ENCODE assay signal across 19 cellular contexts in genomic region chr10:48490576-48491345, GRCh38.
DNase-seq lines count a peak whose midpoint lies in the region; ATAC-seq and TF ChIP-seq lines count a peak whose summit lies in the region.
"Had no signal": no experiment of that assay in that cellular context is flagged by ENCODE, and none has a peak within 500 bp of the region (broad histone marks: within the 10 kb centered on the region; RNA-seq: fewer than 3 reads in every experiment).

No MANE protein-coding gene starts in this region.

- no peaks in the 10 kb centered on the region for H3K36me3 Mint-ChIP-seq in activated T-helper 2 cell treated with anti-CD3 and anti-CD28 coated beads, Interferon-gamma antibody, Interleukin-2, Interleukin-4, amounts not matched to agents 10 μg/mL and 5 μg/mL and 100 μg/mL, durations not matched to agents 14 hours and 24 hours and 36 hours (ENCODE audit: low read depth)
- no peaks in the 10 kb centered on the region for H3K36me3 Mint-ChIP-seq in type B pancreatic cell
- no peaks in the 10 kb centered on the region for H3K36me3 Mint-ChIP-seq in T-cell
- H3K36me3 Mint-ChIP-seq: CD4-positive, CD25-positive, alpha-beta regulatory T cell had no signal

- no peak for TF ChIP-seq CTCF in RWPE2 (IDR thresholded peaks at IDR 0.05; ENCODE audit: poor library complexity, severe bottlenecking)
- no peak for TF ChIP-seq CTCF in type B pancreatic cell (conservative IDR thresholded peaks at IDR 0.05)

- H3K4me3 ChIP-seq in RWPE2 (ENCODE audit: severe bottlenecking), result no peak overlapping the region
- H3K4me3 ChIP-seq: HAP-1 had no signal

- peaks cover 28% of the 10 kb centered on the region for H3K27me3 Mint-ChIP-seq in activated T-helper 2 cell treated with anti-CD3 and anti-CD28 coated beads, Interferon-gamma antibody, Interleukin-2, Interleukin-4, amounts not matched to agents 10 μg/mL and 5 μg/mL and 100 μg/mL, durations not matched to agents 14 hours and 24 hours and 36 hours (ENCODE audit: low read depth)
- H3K27me3 Mint-ChIP-seq in type B pancreatic cell, result peaks cover 6% of the 10 kb centered on the region
- H3K27me3 Mint-ChIP-seq in T-cell, result peaks cover 6 to 36% of the 10 kb centered on the region in 2 donors

- no peak overlapping the region for H3K27ac ChIP-seq in RWPE2 (ENCODE audit: poor library complexity, severe bottlenecking)

- POLR2A ChIA-PET in T-cell (lab: Charles Lee), result no interaction called here

- intact Hi-C loops in activated T-helper 2 cell treated with anti-CD3 and anti-CD28 coated beads, Interferon-gamma antibody, Interleukin-2, Interleukin-4, amounts not matched to agents 10 μg/mL and 5 μg/mL and 100 μg/mL, durations not matched to agents 14 hours and 24 hours and 36 hours (cut with micrococcal nuclease), result no loop called here

- peaks cover 9% of the 10 kb centered on the region for H3K4me1 Mint-ChIP-seq in activated T-helper 2 cell treated with anti-CD3 and anti-CD28 coated beads, Interferon-gamma antibody, Interleukin-2, Interleukin-4, amounts not matched to agents 10 μg/mL and 5 μg/mL and 100 μg/mL, durations not matched to agents 14 hours and 24 hours and 36 hours (ENCODE audit: low read depth)
- no peaks in the 10 kb centered on the region for H3K4me1 Mint-ChIP-seq in type B pancreatic cell (ENCODE audit: unreplicated experiment)
- peaks cover 9 to 22% (median 17%) of the 10 kb centered on the region in 3 donors for H3K4me1 Mint-ChIP-seq in T-cell

- ATAC-seq in RWPE2 (ENCODE audit: low read depth) (no peak), left lobe of liver (no peak), T-cell (replicated peaks in 1 of 4) (no peak)
- ATAC-seq: Panc1 had no signal

- CTCF ChIA-PET in T-cell (lab: Charles Lee), result no interaction called here

- peak; percentile 43 for DNase-seq in RWPE2 (ENCODE audit: low spot score)
- DNase-seq in activated T-helper 2 cell treated with anti-CD3 and anti-CD28 coated beads, Interferon-gamma antibody, Interleukin-2, Interleukin-4, amounts not matched to agents 10 μg/mL and 5 μg/mL and 100 μg/mL, durations not matched to agents 14 hours and 24 hours and 36 hours (ENCODE audit: low spot score), result peak; percentile 3
- DNase-seq in left lobe of liver (ENCODE audit: low spot score), result peak; percentile 24
- DNase-seq in type B pancreatic cell (ENCODE audit: extremely low spot score, unreplicated experiment), result peak; percentile 58
- DNase-seq in T-cell, result no peak
- no peak for DNase-seq in SIG-M5 (lab: John Stamatoyannopoulos, UW)
- no peak for DNase-seq in RKO (ENCODE audit: low spot score)
- DNase-seq: CD4-positive, CD25-positive, alpha-beta regulatory T cell; EL; IMR-90; Karpas-422; MM.1S; NCI-H1092 treated with DMSO at 0.1 percent for 48 hours; NCI-H2081 treated with DMSO at 0.1 percent for 48 hours; NCI-H510A treated with DMSO at 0.1 percent for 48 hours; SHP77 treated with DMSO at 0.1 percent for 48 hours had no signal

- H3K4me3 Mint-ChIP-seq in activated T-helper 2 cell treated with anti-CD3 and anti-CD28 coated beads, Interferon-gamma antibody, Interleukin-2, Interleukin-4, amounts not matched to agents 10 μg/mL and 5 μg/mL and 100 μg/mL, durations not matched to agents 14 hours and 24 hours and 36 hours (ENCODE audit: low read depth), result no peak overlapping the region
- H3K4me3 Mint-ChIP-seq in type B pancreatic cell (no peak overlapping the region), T-cell (no peak overlapping the region)

- no peaks in the 10 kb centered on the region for H3K27me3 ChIP-seq in RWPE2 (ENCODE audit: insufficient read depth, poor library complexity, severe bottlenecking)

- no peaks in the 10 kb centered on the region for H3K36me3 ChIP-seq in RWPE2 (ENCODE audit: low read depth)
- H3K36me3 ChIP-seq: HAP-1 had no signal

- no peaks in the 10 kb centered on the region for H3K9me3 Mint-ChIP-seq in activated T-helper 2 cell treated with anti-CD3 and anti-CD28 coated beads, Interferon-gamma antibody, Interleukin-2, Interleukin-4, amounts not matched to agents 10 μg/mL and 5 μg/mL and 100 μg/mL, durations not matched to agents 14 hours and 24 hours and 36 hours
- H3K9me3 Mint-ChIP-seq in type B pancreatic cell, result no peaks in the 10 kb centered on the region
- H3K9me3 Mint-ChIP-seq in T-cell, result no peaks in the 10 kb centered on the region
- H3K9me3 Mint-ChIP-seq: CD4-positive, CD25-positive, alpha-beta regulatory T cell had no signal

- H3K27ac Mint-ChIP-seq in activated T-helper 2 cell treated with anti-CD3 and anti-CD28 coated beads, Interferon-gamma antibody, Interleukin-2, Interleukin-4, amounts not matched to agents 10 μg/mL and 5 μg/mL and 100 μg/mL, durations not matched to agents 14 hours and 24 hours and 36 hours, result no peak overlapping the region
- H3K27ac Mint-ChIP-seq in type B pancreatic cell (no peak overlapping the region), T-cell (no peak overlapping the region)

- H3K9me3 ChIP-seq in RWPE2 (ENCODE audit: severe bottlenecking), result no peaks in the 10 kb centered on the region
- H3K9me3 ChIP-seq: Caco-2, HAP-1 had no signal

- H3K4me1 ChIP-seq in RWPE2 (ENCODE audit: insufficient read depth, poor library complexity, severe bottlenecking), result no peaks in the 10 kb centered on the region
- H3K4me1 ChIP-seq: Caco-2, HAP-1 had no signal

Comparison
In these comparisons a context has a peak if more than half of its experiments do, and no peak if none do; other contexts are left out.
1. DNase-seq: peak in RWPE2 (single experiment), activated T-helper 2 cell treated with anti-CD3 and anti-CD28 coated beads, Interferon-gamma antibody, Interleukin-2, Interleukin-4, amounts not matched to agents 10 μg/mL and 5 μg/mL and 100 μg/mL, durations not matched to agents 14 hours and 24 hours and 36 hours (single experiment), left lobe of liver (single experiment) and type B pancreatic cell (single experiment); none in T-cell (0 of 34), SIG-M5 (single experiment) and RKO (single experiment).